ENCODE assay signal across 14 cellular contexts in the genomic region with DNA sequence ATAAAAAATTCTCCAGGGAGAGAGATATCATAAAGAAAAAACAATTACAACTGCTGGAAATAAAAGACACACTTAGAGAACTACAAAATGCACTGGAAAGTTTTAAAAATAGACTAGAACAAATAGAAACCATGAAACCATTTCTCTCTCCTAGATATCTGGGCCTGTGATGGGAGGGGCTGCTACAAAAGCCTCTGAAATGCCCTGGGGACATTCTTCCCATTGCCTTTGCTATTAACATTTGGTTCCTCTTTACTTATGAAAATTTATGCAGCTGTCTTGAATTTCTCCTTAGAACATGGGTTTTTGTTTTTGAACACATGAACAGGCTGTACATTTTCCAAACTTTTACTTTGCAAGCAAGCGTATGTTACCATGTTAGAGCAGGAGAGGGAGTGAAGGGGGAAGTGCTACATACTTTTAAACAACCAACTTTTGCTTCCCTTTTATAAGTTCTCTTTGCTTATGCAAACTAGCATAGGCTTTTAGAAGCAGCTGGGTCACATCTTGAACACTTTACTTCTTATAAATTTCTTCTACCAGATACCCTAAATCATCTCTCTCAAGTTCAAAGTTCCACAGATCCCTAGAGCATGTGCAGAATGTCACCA.
"Had no signal": no experiment of that assay in that cellular context is flagged by ENCODE, and none has a peak within 500 bp of the region (broad histone marks: within the 10 kb centered on the region; RNA-seq: fewer than 3 reads in every experiment).

No MANE protein-coding gene starts in this region.

- H3K27me3 ChIP-seq: cardiac muscle cell, spleen had no signal

- DNase-seq: activated CD4-positive, alpha-beta T cell treated with anti-CD3 and anti-CD28 coated beads for 4 hours; activated CD8-positive, alpha-beta T cell treated with anti-CD3 and anti-CD28 coated beads, Interleukin-2, amount 10 ng/mL, durations not matched to agents 7 days and 5 days; activated naive CD4-positive, alpha-beta T cell; activated naive CD8-positive, alpha-beta T cell treated with anti-CD3 and anti-CD28 coated beads, Interleukin-2, amount 50 U/mL, for 24 hours; hippocampal formation; left ventricle myocardium superior; spleen; stimulated activated CD4-positive, alpha-beta T cell treated with anti-CD3 and anti-CD28 coated beads, Interleukin-1b, Interleukin-23, amount 100 ng/mL, for 48 hours; T1000; trophoblast cell; WERI-Rb-1 had no signal

- ATAC-seq: activated CD8-positive, alpha-beta T cell treated with anti-CD3 and anti-CD28 coated beads, Interleukin-2, amount 10 ng/mL, durations not matched to agents 7 days and 5 days; activated naive CD8-positive, alpha-beta T cell treated with anti-CD3 and anti-CD28 coated beads, Interleukin-2, amount 50 U/mL, for 24 hours; left ventricle myocardium superior; sciatic nerve; stimulated activated memory B cell treated with anti-CD40 and anti-IgM and Interleukin-4, amounts not matched to agents 10 μg/mL and 1 μg/mL and 100 μg/mL, for 72 hours had no signal

- H3K4me1 ChIP-seq: spleen had no signal

- H3K36me3 ChIP-seq: cardiac muscle cell, spleen, WERI-Rb-1 had no signal

- H3K27ac ChIP-seq: cardiac muscle cell, WERI-Rb-1 had no signal

- H3K4me3 ChIP-seq: cardiac muscle cell, spleen had no signal
